Comparison of ENCODE assay signal across 17 cellular contexts in genomic region chr13:60944016-60944415, GRCh38.
A peak's percentile ranks its signal among the peaks of the same experiment; 100 is the strongest.
DNase-seq lines count a peak whose midpoint lies in the region; TF ChIP-seq lines count a peak whose summit lies in the region.
"Had no signal": no experiment of that assay in that cellular context is flagged by ENCODE, and none has a peak within 500 bp of the region (broad histone marks: within the 10 kb centered on the region; RNA-seq: fewer than 3 reads in every experiment).

No MANE protein-coding gene starts in this region.

- TF ChIP-seq CTCF in OCI-LY3 (IDR thresholded peaks at IDR 0.05; ENCODE audit: low read depth, low read length), result no peak

- 61 to 79% methylated on average over 1 of the region's 1 CpG for WGBS in esophagus, 2 donors

- peak overlapping the region; percentile 48 for H2AFZ ChIP-seq in OCI-LY3 (ENCODE audit: low read depth, low read length)

- H3K4me3 ChIP-seq in OCI-LY3 (ENCODE audit: low read length) (0 out of 2 replicates have a peak overlapping the region, but pooled peaks have one; percentile 6), esophagus (ENCODE audit: low read depth in 1 of 2, low read length in 2 of 2) (no peak overlapping the region)
- H3K4me3 ChIP-seq: BLaER1, HAP-1 had no signal

- H4K20me1 ChIP-seq in OCI-LY3 (ENCODE audit: insufficient read depth, low read length), result no peaks in the 10 kb centered on the region
- H4K20me1 ChIP-seq: BLaER1 had no signal

- H3K9me3 ChIP-seq in OCI-LY3 (ENCODE audit: insufficient read depth, low read length) (no peaks in the 10 kb centered on the region), esophagus (ENCODE audit: control insufficient read depth in 2 of 2, insufficient read depth in 1 of 2, low read depth in 1 of 2, low read length in 1 of 2) (no peaks in the 10 kb centered on the region)
- H3K9me3 ChIP-seq: BLaER1, Caco-2, HAP-1 had no signal

- H3K4me2 ChIP-seq in OCI-LY3 (ENCODE audit: low read length), result peak overlapping the region; percentile 45
- H3K4me2 ChIP-seq: BLaER1 had no signal

- no peaks in the 10 kb centered on the region for H3K27me3 ChIP-seq in OCI-LY3 (ENCODE audit: low read depth, low read length)
- H3K27me3 ChIP-seq in esophagus (ENCODE audit: control insufficient read depth in 1 of 2, insufficient read depth in 2 of 2, low read length in 2 of 2), result no peaks in the 10 kb centered on the region
- H3K27me3 ChIP-seq: BLaER1 had no signal

- H3K27ac ChIP-seq in OCI-LY3 (ENCODE audit: low read length) (peak overlapping the region; percentile 71), esophagus (ENCODE audit: low read depth in 2 of 2, low read length in 1 of 2) (peak overlapping the region; percentile 60 to 63)
- H3K27ac ChIP-seq: BLaER1, HL-60 had no signal

- H3K36me3 ChIP-seq in OCI-LY3 (replicated peaks; ENCODE audit: low read depth, low read length), result peaks cover 4% of the 10 kb centered on the region
- no peaks in the 10 kb centered on the region for H3K36me3 ChIP-seq in esophagus (ENCODE audit: control insufficient read depth in 2 of 2, insufficient read depth in 2 of 2, low read length in 1 of 2)
- H3K36me3 ChIP-seq: BLaER1, HAP-1 had no signal

- DNase-seq in NCI-H2171 treated with DMSO at 0.1 percent for 48 hours (lab: John Stamatoyannopoulos, UW), result peak; percentile 79
- DNase-seq in NCI-H2171 (lab: John Stamatoyannopoulos, UW), result no peak
- DNase-seq in ureter (ENCODE audit: low spot score), result peak; percentile 43
- no peak for DNase-seq in activated CD8-positive, alpha-beta memory T cell treated with anti-CD3 and anti-CD28 coated beads, Interleukin-2, amount 50 U/mL, for 4 hours
- no peak for DNase-seq in NCI-H2196 (lab: John Stamatoyannopoulos, UW; ENCODE audit: unreplicated experiment)
- no peak for DNase-seq in NCI-H2081 treated with DMSO at 0.1 percent for 48 hours (lab: John Stamatoyannopoulos, UW)
- DNase-seq: 8988T; AML-193; Caco-2; CD8-positive, alpha-beta memory T cell; DND-41; GDM1 had no signal

- H3K4me1 ChIP-seq in OCI-LY3 (ENCODE audit: low read length), result peaks cover 18% of the 10 kb centered on the region
- peaks cover 0 to 5% of the 10 kb centered on the region in 2 donors for H3K4me1 ChIP-seq in esophagus (ENCODE audit: control insufficient read depth in 2 of 2, insufficient read depth in 2 of 2, low read length in 1 of 2)
- H3K4me1 ChIP-seq: BLaER1, Caco-2, HAP-1 had no signal

- no peak overlapping the region for H3K9ac ChIP-seq in OCI-LY3 (ENCODE audit: low read length)
- H3K9ac ChIP-seq: BLaER1 had no signal

- no peaks in the 10 kb centered on the region for H3K79me2 ChIP-seq in OCI-LY3 (ENCODE audit: low read length)

Comparison
In these comparisons a context has a peak if more than half of its experiments do, and no peak if none do; other contexts are left out.
1. DNase-seq: peak in NCI-H2171 treated with DMSO at 0.1 percent for 48 hours (single experiment) and ureter (single experiment); none in NCI-H2171 (single experiment), activated CD8-positive, alpha-beta memory T cell treated with anti-CD3 and anti-CD28 coated beads, Interleukin-2, amount 50 U/mL, for 4 hours (single experiment), NCI-H2196 (single experiment) and NCI-H2081 treated with DMSO at 0.1 percent for 48 hours (single experiment).